1 cellular context compared by ENCODE assay signal in the genomic region with DNA sequence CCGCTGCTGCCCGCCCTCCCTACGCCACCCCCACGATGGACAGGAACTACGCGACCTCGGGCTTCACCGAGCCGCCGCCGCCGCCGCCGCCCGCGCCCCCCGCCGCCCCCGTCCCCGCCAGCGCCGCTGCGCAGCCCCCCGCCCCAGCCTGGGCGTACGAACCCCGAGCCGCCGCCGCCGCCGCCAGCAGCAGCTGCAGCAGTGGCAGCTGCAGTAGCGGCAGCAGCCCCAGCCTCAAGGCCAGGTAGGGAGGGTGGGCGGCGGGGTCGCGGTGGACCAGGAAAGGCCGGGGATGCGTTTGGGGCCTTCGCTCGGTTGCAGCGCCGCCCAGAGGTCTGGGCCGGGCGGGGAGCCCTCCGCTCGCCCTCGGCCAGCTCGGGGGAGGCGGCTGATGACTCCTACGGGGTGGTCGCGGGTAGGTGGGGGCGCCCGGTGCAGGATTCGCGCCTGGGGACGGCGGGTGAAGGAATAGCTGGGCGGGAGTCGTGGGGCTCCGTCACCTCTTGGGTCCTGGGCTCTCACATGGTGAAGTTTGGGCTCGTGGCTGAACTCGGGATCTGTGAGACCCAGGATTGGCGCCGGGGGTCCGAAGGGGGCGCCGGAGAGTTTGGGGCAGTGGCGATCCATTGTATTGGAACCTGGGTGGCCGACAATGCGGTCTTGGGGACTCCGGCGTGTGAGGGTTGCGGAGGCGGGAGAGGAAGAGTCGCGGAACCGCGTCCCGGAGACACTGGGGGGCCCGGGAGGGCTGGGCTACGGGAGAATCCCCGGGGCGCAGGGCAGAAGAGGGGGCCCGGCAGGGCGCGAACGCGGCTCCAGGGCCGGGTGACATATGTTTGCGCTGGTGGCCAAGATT.
TF ChIP-seq lines count a peak whose summit lies in the region.

No MANE protein-coding gene starts in this region.

TF ChIP-seq in HepG2, 621 proteins besides CTCF, POLR2A, EP300 and RAD21 (continued from another document and continues in another):
- TF ChIP-seq ZNF430 (CRISPR knock-in tag; IDR thresholded peaks at IDR 0.05) (peak; percentile 64; the same call in 1 of the 2 replicates), ZNF672 (CRISPR knock-in tag; IDR thresholded peaks at IDR 0.05) (no peak), CEBPB (IDR thresholded peaks at IDR 0.05; ENCODE audit: borderline replicate concordance, low read depth, low read length) (no peak), ZFX (CRISPR knock-in tag; IDR thresholded peaks at IDR 0.05; ENCODE audit: low read depth) (peak; percentile 92), ZNF24 (IDR thresholded peaks at IDR 0.05) (no peak), ZNF703 (CRISPR knock-in tag; IDR thresholded peaks at IDR 0.05; ENCODE audit: borderline replicate concordance) (0 out of 2 replicates have a peak, but pooled peaks have one; percentile 40), RARA (CRISPR knock-in tag; IDR thresholded peaks at IDR 0.05) (0 out of 2 replicates have a peak, but pooled peaks have one; percentile 16), ZNF431 (CRISPR knock-in tag; IDR thresholded peaks at IDR 0.05; ENCODE audit: borderline replicate concordance, low read depth) (no peak), KDM2A (CRISPR knock-in tag; IDR thresholded peaks at IDR 0.05; ENCODE audit: borderline replicate concordance, low read depth) (peak; percentile 81), YEATS2 (CRISPR knock-in tag; IDR thresholded peaks at IDR 0.05; ENCODE audit: borderline replicate concordance) (no peak; the same call in 1 of the 2 replicates), HDAC1 (CRISPR knock-in tag; IDR thresholded peaks at IDR 0.05) (peak; percentile 58), BCL6 (CRISPR knock-in tag; IDR thresholded peaks at IDR 0.05) (peak; percentile 48; the same call in 1 of the 2 replicates), ZNF768 (CRISPR knock-in tag; IDR thresholded peaks at IDR 0.05) (peak; percentile 58; the same call in 1 of the 2 replicates), ZNF263 (CRISPR knock-in tag; IDR thresholded peaks at IDR 0.05) (0 out of 2 replicates have a peak, but pooled peaks have one; percentile 50), ZNF33B (CRISPR knock-in tag; IDR thresholded peaks at IDR 0.05) (no peak), ZNF75D (CRISPR knock-in tag; IDR thresholded peaks at IDR 0.05; ENCODE audit: borderline replicate concordance) (no peak), ZMYM2 (CRISPR knock-in tag; IDR thresholded peaks at IDR 0.05) (peak; percentile 69; the same call in 1 of the 2 replicates), ZNF839 (CRISPR knock-in tag; IDR thresholded peaks at IDR 0.05; ENCODE audit: borderline replicate concordance) (no peak), NCOA5 (CRISPR knock-in tag; IDR thresholded peaks at IDR 0.05) (no peak), ZNF143 (CRISPR knock-in tag; IDR thresholded peaks at IDR 0.05) (peak; percentile 13; the same call in 1 of the 2 replicates), PAX8 (CRISPR knock-in tag; IDR thresholded peaks at IDR 0.05; ENCODE audit: borderline replicate concordance) (no peak), SP1 (IDR thresholded peaks at IDR 0.05) (no peak), SP1 (CRISPR knock-in tag; IDR thresholded peaks at IDR 0.05) (no peak), HNF4A (CRISPR knock-in tag; IDR thresholded peaks at IDR 0.05) (0 out of 2 replicates have a peak, but pooled peaks have one; percentile 5), ZNF333 (CRISPR knock-in tag; IDR thresholded peaks at IDR 0.05; ENCODE audit: borderline replicate concordance) (0 out of 2 replicates have a peak, but pooled peaks have one; percentile 68), MXI1 (IDR thresholded peaks at IDR 0.05; ENCODE audit: borderline replicate concordance, low read depth, low read length) (0 out of 3 replicates have a peak, but pooled peaks have one; percentile 18), AGO2 (optimal IDR thresholded peaks at IDR 0.05; ENCODE audit: low read depth, low read length) (peak; percentile 67), ZNF317 (CRISPR knock-in tag; IDR thresholded peaks at IDR 0.05) (peak; percentile 19; the same call in 1 of the 2 replicates), ZNF713 (CRISPR knock-in tag; IDR thresholded peaks at IDR 0.05) (no peak), ZNF337 (CRISPR knock-in tag; IDR thresholded peaks at IDR 0.05; ENCODE audit: borderline replicate concordance, low read depth) (peak; percentile 76; the same call in 1 of the 2 replicates)
- TF ChIP-seq, protein P1, sequence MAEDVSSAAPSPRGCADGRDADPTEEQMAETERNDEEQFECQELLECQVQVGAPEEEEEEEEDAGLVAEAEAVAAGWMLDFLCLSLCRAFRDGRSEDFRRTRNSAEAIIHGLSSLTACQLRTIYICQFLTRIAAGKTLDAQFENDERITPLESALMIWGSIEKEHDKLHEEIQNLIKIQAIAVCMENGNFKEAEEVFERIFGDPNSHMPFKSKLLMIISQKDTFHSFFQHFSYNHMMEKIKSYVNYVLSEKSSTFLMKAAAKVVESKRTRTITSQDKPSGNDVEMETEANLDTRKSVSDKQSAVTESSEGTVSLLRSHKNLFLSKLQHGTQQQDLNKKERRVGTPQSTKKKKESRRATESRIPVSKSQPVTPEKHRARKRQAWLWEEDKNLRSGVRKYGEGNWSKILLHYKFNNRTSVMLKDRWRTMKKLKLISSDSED (CRISPR knock-in tag; IDR thresholded peaks at IDR 0.05) = peak; percentile 46; the same call in 1 of the 2 replicates
- TF ChIP-seq, protein P2, sequence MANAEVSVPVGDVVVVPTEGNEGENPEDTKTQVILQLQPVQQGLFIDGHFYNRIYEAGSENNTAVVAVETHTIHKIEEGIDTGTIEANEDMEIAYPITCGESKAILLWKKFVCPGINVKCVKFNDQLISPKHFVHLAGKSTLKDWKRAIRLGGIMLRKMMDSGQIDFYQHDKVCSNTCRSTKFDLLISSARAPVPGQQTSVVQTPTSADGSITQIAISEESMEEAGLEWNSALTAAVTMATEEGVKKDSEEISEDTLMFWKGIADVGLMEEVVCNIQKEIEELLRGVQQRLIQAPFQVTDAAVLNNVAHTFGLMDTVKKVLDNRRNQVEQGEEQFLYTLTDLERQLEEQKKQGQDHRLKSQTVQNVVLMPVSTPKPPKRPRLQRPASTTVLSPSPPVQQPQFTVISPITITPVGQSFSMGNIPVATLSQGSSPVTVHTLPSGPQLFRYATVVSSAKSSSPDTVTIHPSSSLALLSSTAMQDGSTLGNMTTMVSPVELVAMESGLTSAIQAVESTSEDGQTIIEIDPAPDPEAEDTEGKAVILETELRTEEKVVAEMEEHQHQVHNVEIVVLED (CRISPR knock-in tag; IDR thresholded peaks at IDR 0.05; ENCODE audit: borderline replicate concordance) = no peak
- TF ChIP-seq, protein P3, sequence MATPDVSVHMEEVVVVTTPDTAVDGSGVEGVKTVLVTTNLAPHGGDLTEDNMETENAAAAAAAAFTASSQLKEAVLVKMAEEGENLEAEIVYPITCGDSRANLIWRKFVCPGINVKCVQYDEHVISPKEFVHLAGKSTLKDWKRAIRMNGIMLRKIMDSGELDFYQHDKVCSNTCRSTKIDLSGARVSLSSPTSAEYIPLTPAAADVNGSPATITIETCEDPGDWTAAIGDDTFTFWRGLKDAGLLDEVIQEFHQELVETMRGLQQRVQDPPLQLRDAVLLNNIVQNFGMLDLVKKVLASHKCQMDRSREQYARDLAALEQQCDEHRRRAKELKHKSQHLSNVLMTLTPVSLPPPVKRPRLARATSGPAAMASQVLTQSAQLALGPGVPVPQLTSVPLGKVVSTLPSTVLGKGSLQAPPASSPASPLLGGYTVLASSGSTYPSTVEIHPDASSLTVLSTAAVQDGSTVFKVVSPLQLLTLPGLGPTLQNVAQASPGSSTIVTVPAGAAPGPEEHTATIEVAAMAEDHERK (CRISPR knock-in tag; IDR thresholded peaks at IDR 0.05; ENCODE audit: low read depth) = no peak
- TF ChIP-seq, protein P4, sequence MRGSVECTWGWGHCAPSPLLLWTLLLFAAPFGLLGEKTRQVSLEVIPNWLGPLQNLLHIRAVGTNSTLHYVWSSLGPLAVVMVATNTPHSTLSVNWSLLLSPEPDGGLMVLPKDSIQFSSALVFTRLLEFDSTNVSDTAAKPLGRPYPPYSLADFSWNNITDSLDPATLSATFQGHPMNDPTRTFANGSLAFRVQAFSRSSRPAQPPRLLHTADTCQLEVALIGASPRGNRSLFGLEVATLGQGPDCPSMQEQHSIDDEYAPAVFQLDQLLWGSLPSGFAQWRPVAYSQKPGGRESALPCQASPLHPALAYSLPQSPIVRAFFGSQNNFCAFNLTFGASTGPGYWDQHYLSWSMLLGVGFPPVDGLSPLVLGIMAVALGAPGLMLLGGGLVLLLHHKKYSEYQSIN (CRISPR knock-in tag; IDR thresholded peaks at IDR 0.05; ENCODE audit: borderline replicate concordance) = no peak
- TF ChIP-seq, protein P5, sequence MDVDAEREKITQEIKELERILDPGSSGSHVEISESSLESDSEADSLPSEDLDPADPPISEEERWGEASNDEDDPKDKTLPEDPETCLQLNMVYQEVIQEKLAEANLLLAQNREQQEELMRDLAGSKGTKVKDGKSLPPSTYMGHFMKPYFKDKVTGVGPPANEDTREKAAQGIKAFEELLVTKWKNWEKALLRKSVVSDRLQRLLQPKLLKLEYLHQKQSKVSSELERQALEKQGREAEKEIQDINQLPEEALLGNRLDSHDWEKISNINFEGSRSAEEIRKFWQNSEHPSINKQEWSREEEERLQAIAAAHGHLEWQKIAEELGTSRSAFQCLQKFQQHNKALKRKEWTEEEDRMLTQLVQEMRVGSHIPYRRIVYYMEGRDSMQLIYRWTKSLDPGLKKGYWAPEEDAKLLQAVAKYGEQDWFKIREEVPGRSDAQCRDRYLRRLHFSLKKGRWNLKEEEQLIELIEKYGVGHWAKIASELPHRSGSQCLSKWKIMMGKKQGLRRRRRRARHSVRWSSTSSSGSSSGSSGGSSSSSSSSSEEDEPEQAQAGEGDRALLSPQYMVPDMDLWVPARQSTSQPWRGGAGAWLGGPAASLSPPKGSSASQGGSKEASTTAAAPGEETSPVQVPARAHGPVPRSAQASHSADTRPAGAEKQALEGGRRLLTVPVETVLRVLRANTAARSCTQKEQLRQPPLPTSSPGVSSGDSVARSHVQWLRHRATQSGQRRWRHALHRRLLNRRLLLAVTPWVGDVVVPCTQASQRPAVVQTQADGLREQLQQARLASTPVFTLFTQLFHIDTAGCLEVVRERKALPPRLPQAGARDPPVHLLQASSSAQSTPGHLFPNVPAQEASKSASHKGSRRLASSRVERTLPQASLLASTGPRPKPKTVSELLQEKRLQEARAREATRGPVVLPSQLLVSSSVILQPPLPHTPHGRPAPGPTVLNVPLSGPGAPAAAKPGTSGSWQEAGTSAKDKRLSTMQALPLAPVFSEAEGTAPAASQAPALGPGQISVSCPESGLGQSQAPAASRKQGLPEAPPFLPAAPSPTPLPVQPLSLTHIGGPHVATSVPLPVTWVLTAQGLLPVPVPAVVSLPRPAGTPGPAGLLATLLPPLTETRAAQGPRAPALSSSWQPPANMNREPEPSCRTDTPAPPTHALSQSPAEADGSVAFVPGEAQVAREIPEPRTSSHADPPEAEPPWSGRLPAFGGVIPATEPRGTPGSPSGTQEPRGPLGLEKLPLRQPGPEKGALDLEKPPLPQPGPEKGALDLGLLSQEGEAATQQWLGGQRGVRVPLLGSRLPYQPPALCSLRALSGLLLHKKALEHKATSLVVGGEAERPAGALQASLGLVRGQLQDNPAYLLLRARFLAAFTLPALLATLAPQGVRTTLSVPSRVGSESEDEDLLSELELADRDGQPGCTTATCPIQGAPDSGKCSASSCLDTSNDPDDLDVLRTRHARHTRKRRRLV (CRISPR knock-in tag; IDR thresholded peaks at IDR 0.05) = 0 out of 2 replicates have a peak, but pooled peaks have one; percentile 39
- TF ChIP-seq, protein P6, sequence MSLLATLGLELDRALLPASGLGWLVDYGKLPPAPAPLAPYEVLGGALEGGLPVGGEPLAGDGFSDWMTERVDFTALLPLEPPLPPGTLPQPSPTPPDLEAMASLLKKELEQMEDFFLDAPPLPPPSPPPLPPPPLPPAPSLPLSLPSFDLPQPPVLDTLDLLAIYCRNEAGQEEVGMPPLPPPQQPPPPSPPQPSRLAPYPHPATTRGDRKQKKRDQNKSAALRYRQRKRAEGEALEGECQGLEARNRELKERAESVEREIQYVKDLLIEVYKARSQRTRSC (CRISPR knock-in tag; IDR thresholded peaks at IDR 0.05; ENCODE audit: low read depth) = no peak
- TF ChIP-seq, protein P7, sequence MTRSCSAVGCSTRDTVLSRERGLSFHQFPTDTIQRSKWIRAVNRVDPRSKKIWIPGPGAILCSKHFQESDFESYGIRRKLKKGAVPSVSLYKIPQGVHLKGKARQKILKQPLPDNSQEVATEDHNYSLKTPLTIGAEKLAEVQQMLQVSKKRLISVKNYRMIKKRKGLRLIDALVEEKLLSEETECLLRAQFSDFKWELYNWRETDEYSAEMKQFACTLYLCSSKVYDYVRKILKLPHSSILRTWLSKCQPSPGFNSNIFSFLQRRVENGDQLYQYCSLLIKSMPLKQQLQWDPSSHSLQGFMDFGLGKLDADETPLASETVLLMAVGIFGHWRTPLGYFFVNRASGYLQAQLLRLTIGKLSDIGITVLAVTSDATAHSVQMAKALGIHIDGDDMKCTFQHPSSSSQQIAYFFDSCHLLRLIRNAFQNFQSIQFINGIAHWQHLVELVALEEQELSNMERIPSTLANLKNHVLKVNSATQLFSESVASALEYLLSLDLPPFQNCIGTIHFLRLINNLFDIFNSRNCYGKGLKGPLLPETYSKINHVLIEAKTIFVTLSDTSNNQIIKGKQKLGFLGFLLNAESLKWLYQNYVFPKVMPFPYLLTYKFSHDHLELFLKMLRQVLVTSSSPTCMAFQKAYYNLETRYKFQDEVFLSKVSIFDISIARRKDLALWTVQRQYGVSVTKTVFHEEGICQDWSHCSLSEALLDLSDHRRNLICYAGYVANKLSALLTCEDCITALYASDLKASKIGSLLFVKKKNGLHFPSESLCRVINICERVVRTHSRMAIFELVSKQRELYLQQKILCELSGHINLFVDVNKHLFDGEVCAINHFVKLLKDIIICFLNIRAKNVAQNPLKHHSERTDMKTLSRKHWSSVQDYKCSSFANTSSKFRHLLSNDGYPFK (CRISPR knock-in tag; IDR thresholded peaks at IDR 0.05; ENCODE audit: borderline replicate concordance) = 0 out of 2 replicates have a peak, but pooled peaks have one; percentile 27
- TF ChIP-seq, protein P8, sequence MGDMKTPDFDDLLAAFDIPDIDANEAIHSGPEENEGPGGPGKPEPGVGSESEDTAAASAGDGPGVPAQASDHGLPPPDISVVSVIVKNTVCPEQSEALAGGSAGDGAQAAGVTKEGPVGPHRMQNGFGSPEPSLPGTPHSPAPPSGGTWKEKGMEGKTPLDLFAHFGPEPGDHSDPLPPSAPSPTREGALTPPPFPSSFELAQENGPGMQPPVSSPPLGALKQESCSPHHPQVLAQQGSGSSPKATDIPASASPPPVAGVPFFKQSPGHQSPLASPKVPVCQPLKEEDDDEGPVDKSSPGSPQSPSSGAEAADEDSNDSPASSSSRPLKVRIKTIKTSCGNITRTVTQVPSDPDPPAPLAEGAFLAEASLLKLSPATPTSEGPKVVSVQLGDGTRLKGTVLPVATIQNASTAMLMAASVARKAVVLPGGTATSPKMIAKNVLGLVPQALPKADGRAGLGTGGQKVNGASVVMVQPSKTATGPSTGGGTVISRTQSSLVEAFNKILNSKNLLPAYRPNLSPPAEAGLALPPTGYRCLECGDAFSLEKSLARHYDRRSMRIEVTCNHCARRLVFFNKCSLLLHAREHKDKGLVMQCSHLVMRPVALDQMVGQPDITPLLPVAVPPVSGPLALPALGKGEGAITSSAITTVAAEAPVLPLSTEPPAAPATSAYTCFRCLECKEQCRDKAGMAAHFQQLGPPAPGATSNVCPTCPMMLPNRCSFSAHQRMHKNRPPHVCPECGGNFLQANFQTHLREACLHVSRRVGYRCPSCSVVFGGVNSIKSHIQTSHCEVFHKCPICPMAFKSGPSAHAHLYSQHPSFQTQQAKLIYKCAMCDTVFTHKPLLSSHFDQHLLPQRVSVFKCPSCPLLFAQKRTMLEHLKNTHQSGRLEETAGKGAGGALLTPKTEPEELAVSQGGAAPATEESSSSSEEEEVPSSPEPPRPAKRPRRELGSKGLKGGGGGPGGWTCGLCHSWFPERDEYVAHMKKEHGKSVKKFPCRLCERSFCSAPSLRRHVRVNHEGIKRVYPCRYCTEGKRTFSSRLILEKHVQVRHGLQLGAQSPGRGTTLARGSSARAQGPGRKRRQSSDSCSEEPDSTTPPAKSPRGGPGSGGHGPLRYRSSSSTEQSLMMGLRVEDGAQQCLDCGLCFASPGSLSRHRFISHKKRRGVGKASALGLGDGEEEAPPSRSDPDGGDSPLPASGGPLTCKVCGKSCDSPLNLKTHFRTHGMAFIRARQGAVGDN (CRISPR knock-in tag; IDR thresholded peaks at IDR 0.05) = peak; percentile 59
